ENCODE assay signal across 34 cellular contexts in the genomic region with DNA sequence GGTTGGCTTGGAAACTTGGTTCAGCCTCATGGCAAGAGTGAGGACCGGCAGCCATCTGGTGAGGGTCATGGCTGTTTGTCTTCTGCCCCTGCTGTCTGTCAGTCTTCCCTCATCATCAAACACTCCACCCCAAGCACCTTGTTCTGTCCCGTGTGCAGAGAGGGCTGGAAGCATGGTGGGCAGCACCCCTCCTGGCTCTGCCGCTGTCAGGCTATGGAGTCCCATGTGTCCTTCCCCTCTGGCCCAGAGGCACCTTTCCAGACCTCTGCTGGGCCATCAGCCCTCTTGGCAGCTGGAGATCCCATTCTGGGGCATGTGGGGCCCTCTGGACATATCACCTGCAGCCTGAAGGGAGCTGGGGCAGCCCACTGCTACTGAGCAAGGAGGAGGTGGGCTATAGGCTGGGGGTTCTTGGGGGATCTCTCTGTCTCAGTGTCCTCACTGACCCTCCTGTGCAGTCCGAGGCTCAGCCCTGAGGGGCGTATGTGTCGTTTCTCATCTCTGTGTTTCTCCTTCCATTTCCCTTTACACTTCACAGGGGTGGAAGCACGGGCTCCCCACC. TPM values are rescaled to one million over a fixed set of nuclear protein-coding genes. Genes with fewer than 3 reads are reported as not detected.
DNase-seq lines count a peak whose midpoint lies in the region; ATAC-seq, FAIRE-seq and TF ChIP-seq lines count a peak whose summit lies in the region.
"Had no signal": no experiment of that assay in that cellular context is flagged by ENCODE, and none has a peak within 500 bp of the region (broad histone marks: within the 10 kb centered on the region; RNA-seq: fewer than 3 reads in every experiment).

No MANE protein-coding gene starts in this region.

- peak overlapping the region; percentile 34 for H2BK5ac ChIP-seq in mesendoderm (ENCODE audit: low read length)

- no peak overlapping the region for H3K9ac ChIP-seq in mesendoderm (ENCODE audit: low read length)
- H3K9ac ChIP-seq: neural progenitor cell had no signal

- peaks cover 30% of the 10 kb centered on the region for H3K4me1 Mint-ChIP-seq in T-helper 2 cell treated with Interferon-gamma antibody and Interleukin-4, amounts not matched to agents 5 μg/mL and 100 μg/mL, for 36 hours (ENCODE audit: low read depth)
- H3K4me1 Mint-ChIP-seq in stimulated activated memory B cell treated with anti-CD40 and anti-IgM and Interleukin-4, amounts not matched to agents 10 μg/mL and 1 μg/mL and 100 μg/mL, for 72 hours: peaks cover 13% of the 10 kb centered on the region
- H3K4me1 Mint-ChIP-seq: neural progenitor cell had no signal

- DNase-seq in T-helper 2 cell treated with Interferon-gamma antibody and Interleukin-4, amounts not matched to agents 5 μg/mL and 100 μg/mL, for 36 hours (ENCODE audit: low spot score): no peak
- DNase-seq in T-helper 2 cell: no peak
- peak; percentile 6 for DNase-seq in AG20443 (ENCODE audit: low spot score)
- DNase-seq in bronchial epithelial cell (ENCODE audit: low read depth): no peak
- DNase-seq in mesendoderm: no peak
- no peak for DNase-seq in NCI-H1694 (lab: John Stamatoyannopoulos, UW)
- DNase-seq: 8988T; activated CD4-positive, alpha-beta T cell treated with anti-CD3 and anti-CD28 coated beads for 1 hour; amniotic stem cell; BE2C; DMS79 treated with DMSO at 0.1 percent for 48 hours; HFFc6; KG1; left lung; MV-4-11; NCI-H187; NCI-H226; NCI-H82; Right ventricle myocardium superior; stimulated activated CD4-positive, alpha-beta T cell treated with anti-CD3 and anti-CD28 coated beads, Interleukin-1b, Interleukin-23, amount 100 ng/mL, for 48 hours; stimulated activated naive B cell treated with anti-CD40 and anti-IgM and Interleukin-4, amounts not matched to agents 10 μg/mL and 1 μg/mL and 100 μg/mL, for 72 hours; SW 1271 had no signal

- no peak overlapping the region for H4K5ac ChIP-seq in mesendoderm (ENCODE audit: low read length)

- H2BK120ac ChIP-seq in mesendoderm (ENCODE audit: low read depth, low read length): no peak overlapping the region

- ATAC-seq in stimulated activated memory B cell treated with anti-CD40 and anti-IgM and Interleukin-4, amounts not matched to agents 10 μg/mL and 1 μg/mL and 100 μg/mL, for 72 hours: no peak
- ATAC-seq in HG02642 (IDR thresholded peaks at IDR 0.05; ENCODE audit: poor library complexity, unreplicated experiment): no peak
- ATAC-seq: left lung; mucosa of descending colon; stimulated activated naive B cell treated with anti-CD40 and anti-IgM and Interleukin-4, amounts not matched to agents 10 μg/mL and 1 μg/mL and 100 μg/mL, for 72 hours had no signal

- no peaks in the 10 kb centered on the region for H3K79me2 ChIP-seq in mesendoderm (ENCODE audit: control insufficient read depth, insufficient read depth, low read length)

- H3K9me3 Mint-ChIP-seq in T-helper 2 cell treated with Interferon-gamma antibody and Interleukin-4, amounts not matched to agents 5 μg/mL and 100 μg/mL, for 36 hours: peaks cover 14% of the 10 kb centered on the region
- peaks cover 16% of the 10 kb centered on the region for H3K9me3 Mint-ChIP-seq in stimulated activated memory B cell treated with anti-CD40 and anti-IgM and Interleukin-4, amounts not matched to agents 10 μg/mL and 1 μg/mL and 100 μg/mL, for 72 hours

- FAIRE-seq in bronchial epithelial cell (lab: Jason Lieb, UNC): peak; percentile 73
- FAIRE-seq: endothelial cell of umbilical vein, TTC549 had no signal

- H3K4ac ChIP-seq in mesendoderm (ENCODE audit: low read depth, low read length): no peak overlapping the region

- no peaks in the 10 kb centered on the region for H3K27me3 Mint-ChIP-seq in T-helper 2 cell treated with Interferon-gamma antibody and Interleukin-4, amounts not matched to agents 5 μg/mL and 100 μg/mL, for 36 hours (ENCODE audit: low read depth)
- peaks cover 9% of the 10 kb centered on the region for H3K27me3 Mint-ChIP-seq in stimulated activated memory B cell treated with anti-CD40 and anti-IgM and Interleukin-4, amounts not matched to agents 10 μg/mL and 1 μg/mL and 100 μg/mL, for 72 hours
- H3K27me3 Mint-ChIP-seq: dendritic cell treated with granulocyte-macrophage colony-stimulating factor and Interleukin-4, amounts not matched to agents 40 ng/mL and 50 ng/mL, for 4 days had no signal

- no peak overlapping the region for H3K4me2 ChIP-seq in mesendoderm (ENCODE audit: low read length)
- H3K4me2 ChIP-seq: neural progenitor cell had no signal

- H3K4me3 Mint-ChIP-seq in T-helper 2 cell treated with Interferon-gamma antibody and Interleukin-4, amounts not matched to agents 5 μg/mL and 100 μg/mL, for 36 hours: no peak overlapping the region
- no peak overlapping the region for H3K4me3 Mint-ChIP-seq in stimulated activated memory B cell treated with anti-CD40 and anti-IgM and Interleukin-4, amounts not matched to agents 10 μg/mL and 1 μg/mL and 100 μg/mL, for 72 hours
- H3K4me3 Mint-ChIP-seq: dendritic cell treated with granulocyte-macrophage colony-stimulating factor and Interleukin-4, amounts not matched to agents 40 ng/mL and 50 ng/mL, for 4 days; HFFc6; stimulated activated naive B cell treated with anti-CD40 and anti-IgM and Interleukin-4, amounts not matched to agents 10 μg/mL and 1 μg/mL and 100 μg/mL, for 72 hours had no signal

- peak overlapping the region; percentile 34 for H3K56ac ChIP-seq in mesendoderm (ENCODE audit: low read length)

- H3K23ac ChIP-seq in mesendoderm (ENCODE audit: low read length): no peak overlapping the region

- H3K79me1 ChIP-seq in mesendoderm (ENCODE audit: low read length): no peaks in the 10 kb centered on the region

- peak overlapping the region; percentile 15 for H3K27ac Mint-ChIP-seq in T-helper 2 cell treated with Interferon-gamma antibody and Interleukin-4, amounts not matched to agents 5 μg/mL and 100 μg/mL, for 36 hours
- no peak overlapping the region for H3K27ac Mint-ChIP-seq in stimulated activated memory B cell treated with anti-CD40 and anti-IgM and Interleukin-4, amounts not matched to agents 10 μg/mL and 1 μg/mL and 100 μg/mL, for 72 hours
- H3K27ac Mint-ChIP-seq: dendritic cell treated with granulocyte-macrophage colony-stimulating factor and Interleukin-4, amounts not matched to agents 40 ng/mL and 50 ng/mL, for 4 days; HFFc6; stimulated activated naive B cell treated with anti-CD40 and anti-IgM and Interleukin-4, amounts not matched to agents 10 μg/mL and 1 μg/mL and 100 μg/mL, for 72 hours had no signal

- WGBS in mesendoderm (ENCODE audit: extremely low coverage, insufficient coverage, low lambda C conversion rate): no CpG with 5 or more reads among the region's 7 CpGs

- H3K4me3 ChIP-seq in bronchial epithelial cell (ENCODE audit: low read depth, low read length) (no peak overlapping the region), mesendoderm (ENCODE audit: low read length) (no peak overlapping the region)
- H3K4me3 ChIP-seq: breast epithelium, left lung, mucosa of descending colon, neural progenitor cell, prostate gland, skin epidermis, thoracic aorta had no signal

- H3K18ac ChIP-seq in mesendoderm (ENCODE audit: low read length): peak overlapping the region; percentile 20

- H3K36me3 ChIP-seq in bronchial epithelial cell (ENCODE audit: control insufficient read depth, insufficient read depth, low read length) (no peaks in the 10 kb centered on the region), mesendoderm (ENCODE audit: control insufficient read depth, insufficient read depth, low read length) (no peaks in the 10 kb centered on the region)
- H3K36me3 ChIP-seq: BE2C, breast epithelium, left lung, neural progenitor cell, prostate gland, thoracic aorta had no signal

- H3K4me1 ChIP-seq in mesendoderm (ENCODE audit: control insufficient read depth, low read depth, low read length): no peaks in the 10 kb centered on the region
- H3K4me1 ChIP-seq: BE2C, breast epithelium, left lung, neural progenitor cell, prostate gland had no signal

- H3K27ac ChIP-seq in mesendoderm (ENCODE audit: low read depth, low read length): no peak overlapping the region
- H3K27ac ChIP-seq: breast epithelium, left lung, neural progenitor cell, prostate gland, skin epidermis, thoracic aorta had no signal

- no peak overlapping the region for H2BK15ac ChIP-seq in mesendoderm (replicated peaks; ENCODE audit: low read depth)

- H3K36me3 Mint-ChIP-seq in T-helper 2 cell treated with Interferon-gamma antibody and Interleukin-4, amounts not matched to agents 5 μg/mL and 100 μg/mL, for 36 hours (ENCODE audit: low read depth): peaks cover 6% of the 10 kb centered on the region
- peaks cover 18% of the 10 kb centered on the region for H3K36me3 Mint-ChIP-seq in stimulated activated memory B cell treated with anti-CD40 and anti-IgM and Interleukin-4, amounts not matched to agents 10 μg/mL and 1 μg/mL and 100 μg/mL, for 72 hours
- H3K36me3 Mint-ChIP-seq: neural progenitor cell had no signal

- H4K8ac ChIP-seq in mesendoderm (ENCODE audit: low read depth, low read length): no peak overlapping the region

- no peak for TF ChIP-seq CTCF in bronchial epithelial cell (IDR thresholded peaks at IDR 0.05; ENCODE audit: insufficient read depth, low read length, severe bottlenecking)

- no peaks in the 10 kb centered on the region for H3K27me3 ChIP-seq in bronchial epithelial cell (ENCODE audit: control insufficient read depth, insufficient read depth, low read length)
- no peaks in the 10 kb centered on the region for H3K27me3 ChIP-seq in mesendoderm (ENCODE audit: insufficient read depth, low read length, poor library complexity)
- H3K27me3 ChIP-seq: BE2C, breast epithelium, neural progenitor cell had no signal

- peak overlapping the region; percentile 48 for H2AK5ac ChIP-seq in mesendoderm (ENCODE audit: low read length)

RNA-seq across cellular contexts. Expression of a gene that starts 42.2 kb away (rescaled TPM):
- total RNA-seq in bronchial epithelial cell: not detected in 2 replicates
- not detected for polyA plus RNA-seq in mesendoderm (2013, experiment 1 of 2)
- polyA plus RNA-seq in mesendoderm (2013, experiment 2 of 2): not detected
- total RNA-seq: breast epithelium, endothelial cell of umbilical vein, HFFc6, HT-29, left lung, mucosa of descending colon, Right ventricle myocardium superior, thoracic aorta had no signal
- polyA plus RNA-seq: endothelial cell of umbilical vein had no signal

RNA-seq across cellular contexts. Expression of a gene that starts 45.5 kb away (rescaled TPM):
- total RNA-seq in bronchial epithelial cell: not detected in 2 replicates
- polyA plus RNA-seq in mesendoderm (2013, experiment 1 of 2): 0.10 TPM
- polyA plus RNA-seq in mesendoderm (2013, experiment 2 of 2): 0.11 TPM
- total RNA-seq: endothelial cell of umbilical vein, HFFc6, HT-29, mucosa of descending colon, Right ventricle myocardium superior, thoracic aorta had no signal
- polyA plus RNA-seq: endothelial cell of umbilical vein had no signal
